In the genomic region with DNA sequence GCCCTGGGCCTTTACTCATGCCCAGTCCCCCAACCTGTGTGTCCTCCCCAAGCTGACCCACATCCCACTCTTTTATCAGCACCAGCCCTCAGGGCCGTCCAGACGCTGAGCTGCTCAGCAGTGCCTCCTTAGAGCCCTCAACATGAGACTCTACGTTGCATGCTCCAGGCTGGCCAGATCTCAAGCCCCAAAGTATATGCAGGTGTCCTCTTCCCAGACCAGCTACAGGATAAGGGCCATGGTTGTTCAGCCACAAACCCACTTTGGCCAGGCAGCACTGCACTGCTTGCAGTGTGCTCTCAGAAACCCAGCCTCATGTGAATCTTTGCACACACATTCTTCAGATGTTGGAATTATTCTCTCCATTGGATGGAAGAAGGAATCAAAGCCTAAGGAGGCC, we compare ENCODE assay signal across 8 cellular contexts. TPM values are rescaled to one million over a fixed set of nuclear protein-coding genes. Genes with fewer than 3 reads are reported as not detected.
"Had no signal": no experiment of that assay in that cellular context is flagged by ENCODE, and none has a peak within 500 bp of the region (broad histone marks: within the 10 kb centered on the region; RNA-seq: fewer than 3 reads in every experiment).

No MANE protein-coding gene starts in this region.

- H3K9ac ChIP-seq: GM23248 had no signal

- H3K4me3 Mint-ChIP-seq: HFFc6, IgD-negative memory B cell had no signal

- H3K36me3 Mint-ChIP-seq: IgD-negative memory B cell had no signal

- H3K27ac ChIP-seq: GM23248, HL-60 had no signal

- H3K9me3 Mint-ChIP-seq: HFFc6 had no signal

- H3K4me1 ChIP-seq: HAP-1 had no signal

- H3K27ac Mint-ChIP-seq: HFFc6 had no signal

- H3K4me3 ChIP-seq: GM23248, HAP-1 had no signal

- FAIRE-seq: HepG2 had no signal

- H3K9me3 ChIP-seq: HAP-1 had no signal

- DNase-seq: GM23248, GOT3, HFFc6 had no signal

- H3K36me3 ChIP-seq: HAP-1 had no signal

- H2AFZ ChIP-seq: GM23248 had no signal

RNA-seq across cellular contexts. Expression of gene CITED4, which starts 6.0 kb away (rescaled TPM):
- total RNA-seq: GM23248, HT1080 had no signal
- polyA plus RNA-seq: GM23248 had no signal
